Comparison of ENCODE assay signal across 8 cellular contexts in genomic region chr5:163458778-163459405, GRCh38. TPM values are rescaled to one million over a fixed set of nuclear protein-coding genes. Genes with fewer than 3 reads are reported as not detected.
DNase-seq lines count a peak whose midpoint lies in the region; ATAC-seq and TF ChIP-seq lines count a peak whose summit lies in the region.

No MANE protein-coding gene starts in this region.

- H3K4me3 ChIP-seq in DOHH2 (ENCODE audit: low read length) (peak overlapping the region; percentile 97), ectodermal cell (ENCODE audit: insufficient read depth, low read depth, low read length) (peak overlapping the region; percentile 90), neutrophil (ENCODE audit: low read depth in 1 of 2, low read length in 1 of 2) (peak overlapping the region; percentile 85 to 91)

- H3K4me1 ChIP-seq in DOHH2 (ENCODE audit: control insufficient read depth, low read length) (peaks cover 34% of the 10 kb centered on the region), ectodermal cell (ENCODE audit: control insufficient read depth, insufficient read depth, low read length) (peaks cover 4% of the 10 kb centered on the region), neutrophil (ENCODE audit: control insufficient read depth in 1 of 2, insufficient read depth in 1 of 2, low read depth in 1 of 2, low read length in 1 of 2) (peaks cover 29% of the 10 kb centered on the region in 2 experiments)

- peaks cover 73% of the 10 kb centered on the region for H3K36me3 ChIP-seq in DOHH2 (ENCODE audit: control insufficient read depth, low read length)
- H3K36me3 ChIP-seq in ectodermal cell (ENCODE audit: control insufficient read depth, insufficient read depth, low read length), result peaks cover 14% of the 10 kb centered on the region
- H3K36me3 ChIP-seq in neutrophil, result no peaks in the 10 kb centered on the region

- H3K9me3 ChIP-seq in DOHH2 (ENCODE audit: control insufficient read depth, insufficient read depth, low read length) (no peaks in the 10 kb centered on the region), ectodermal cell (ENCODE audit: control insufficient read depth, low read length) (no peaks in the 10 kb centered on the region), neutrophil (no peaks in the 10 kb centered on the region)

- H4K20me1 ChIP-seq in DOHH2 (ENCODE audit: control insufficient read depth, insufficient read depth, low read depth, low read length), result no peaks in the 10 kb centered on the region

- TF ChIP-seq CTCF in DOHH2 (IDR thresholded peaks at IDR 0.05; ENCODE audit: low read depth, low read length, poor library complexity, severe bottlenecking) (no peak), neutrophil (IDR thresholded peaks at IDR 0.05) (no peak)

- DNase-seq in NCI-H69 (lab: John Stamatoyannopoulos, UW), result peak; percentile 45
- no peak for DNase-seq in activated CD4-positive, alpha-beta T cell treated with anti-CD3 and anti-CD28 coated beads for 1 hour

- peaks cover 28% of the 10 kb centered on the region for H3F3A ChIP-seq in DOHH2 (ENCODE audit: control insufficient read depth, insufficient read depth)

- peaks cover 87% of the 10 kb centered on the region for H3K79me2 ChIP-seq in DOHH2 (ENCODE audit: control insufficient read depth, low read length)

- 49 to 55% methylated on average over 4 to 6 of the region's 6 CpGs for WGBS in ectodermal cell, 2 experiments

- H3K27ac ChIP-seq in DOHH2 (ENCODE audit: low read depth, low read length) (peak overlapping the region; percentile 92), ectodermal cell (ENCODE audit: insufficient read depth, low read depth, low read length, poor library complexity, severe bottlenecking) (no peak overlapping the region), neutrophil (peak overlapping the region; percentile 81)

- H3K4me2 ChIP-seq in DOHH2 (ENCODE audit: low read length), result peak overlapping the region; percentile 64

- ATAC-seq in GM21723 (IDR thresholded peaks at IDR 0.05; ENCODE audit: unreplicated experiment) (no peak), HG03378 (IDR thresholded peaks at IDR 0.05; ENCODE audit: unreplicated experiment) (no peak), HG02973 (IDR thresholded peaks at IDR 0.05; ENCODE audit: unreplicated experiment) (no peak)

- H3K27me3 ChIP-seq in DOHH2 (ENCODE audit: control insufficient read depth, low read length) (no peaks in the 10 kb centered on the region), ectodermal cell (ENCODE audit: control insufficient read depth, insufficient read depth, low read length, poor library complexity, severe bottlenecking) (no peaks in the 10 kb centered on the region), neutrophil (no peaks in the 10 kb centered on the region)

- no peaks in the 10 kb centered on the region for H3K9me2 ChIP-seq in DOHH2 (replicated peaks; ENCODE audit: control insufficient read depth, low read length)

RNA-seq across cellular contexts. Expression of gene NUDCD2, which starts 1.0 kb away (rescaled TPM):
- 58.5 TPM for polyA plus RNA-seq in ectodermal cell (2013, experiment 1 of 4)
- 50.3 TPM for polyA plus RNA-seq in ectodermal cell (2013, experiment 2 of 4)
- 40.3 TPM for polyA plus RNA-seq in ectodermal cell (2013, experiment 3 of 4)
- 49.6 TPM for polyA plus RNA-seq in ectodermal cell (2013, experiment 4 of 4)

RNA-seq across cellular contexts. Expression of gene HMMR, which starts 1.5 kb away (rescaled TPM):
- polyA plus RNA-seq in ectodermal cell (2013, experiment 1 of 4), result 65.2 TPM
- polyA plus RNA-seq in ectodermal cell (2013, experiment 2 of 4), result 54.4 TPM
- 72.1 TPM for polyA plus RNA-seq in ectodermal cell (2013, experiment 3 of 4)
- polyA plus RNA-seq in ectodermal cell (2013, experiment 4 of 4), result 68.2 TPM

RNA-seq across cellular contexts. Expression of gene CCNG1, which starts 21.5 kb away (rescaled TPM):
- 406 TPM for polyA plus RNA-seq in ectodermal cell (2013, experiment 1 of 4)
- polyA plus RNA-seq in ectodermal cell (2013, experiment 2 of 4), result 467 TPM
- polyA plus RNA-seq in ectodermal cell (2013, experiment 3 of 4), result 399 TPM
- polyA plus RNA-seq in ectodermal cell (2013, experiment 4 of 4), result 426 TPM

RNA-seq across cellular contexts. Expression of gene MAT2B, which starts 46.5 kb away (rescaled TPM):
- polyA plus RNA-seq in ectodermal cell (2013, experiment 1 of 4), result 62.4 TPM
- 61.6 TPM for polyA plus RNA-seq in ectodermal cell (2013, experiment 2 of 4)
- 53.8 TPM for polyA plus RNA-seq in ectodermal cell (2013, experiment 3 of 4)
- 59.8 TPM for polyA plus RNA-seq in ectodermal cell (2013, experiment 4 of 4)
